ENCODE assay signal across 11 cellular contexts in genomic region chr2:101991731-101992145, GRCh38. TPM values are rescaled to one million over a fixed set of nuclear protein-coding genes. Genes with fewer than 3 reads are reported as not detected.
DNase-seq lines count a peak whose midpoint lies in the region; ATAC-seq and TF ChIP-seq lines count a peak whose summit lies in the region.
"Had no signal": no experiment of that assay in that cellular context is flagged by ENCODE, and none has a peak within 500 bp of the region (broad histone marks: within the 10 kb centered on the region; RNA-seq: fewer than 3 reads in every experiment).

A gene with protein sequence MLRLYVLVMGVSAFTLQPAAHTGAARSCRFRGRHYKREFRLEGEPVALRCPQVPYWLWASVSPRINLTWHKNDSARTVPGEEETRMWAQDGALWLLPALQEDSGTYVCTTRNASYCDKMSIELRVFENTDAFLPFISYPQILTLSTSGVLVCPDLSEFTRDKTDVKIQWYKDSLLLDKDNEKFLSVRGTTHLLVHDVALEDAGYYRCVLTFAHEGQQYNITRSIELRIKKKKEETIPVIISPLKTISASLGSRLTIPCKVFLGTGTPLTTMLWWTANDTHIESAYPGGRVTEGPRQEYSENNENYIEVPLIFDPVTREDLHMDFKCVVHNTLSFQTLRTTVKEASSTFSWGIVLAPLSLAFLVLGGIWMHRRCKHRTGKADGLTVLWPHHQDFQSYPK (plus strand): TSS chr2:101991960. CDS start chr2:102008576, 16,616 bp downstream.

- no peaks in the 10 kb centered on the region for H3K36me3 ChIP-seq in PC-3 (ENCODE audit: low read depth, low read length)

- H3K4me2 ChIP-seq in PC-3 (ENCODE audit: low read length): no peak within 1 kb of the TSS
- H3K4me2 ChIP-seq: KMS-11 had no signal

- no peak for TF ChIP-seq CTCF in PC-3 (conservative IDR thresholded peaks at IDR 0.05; ENCODE audit: low read depth, low read length)

- H3K27ac ChIP-seq in PC-3 (ENCODE audit: low read length): no peak within 1 kb of the TSS
- H3K27ac ChIP-seq: KMS-11 had no signal

- no peaks in the 10 kb centered on the region for H3F3A ChIP-seq in PC-3 (ENCODE audit: low read length, unreplicated experiment)

- H2AFZ ChIP-seq in PC-3 (ENCODE audit: low read length): no peak within 1 kb of the TSS

- POLR2A ChIA-PET in PC-3 (lab: Charles Lee; ENCODE audit: unreplicated experiment): no interaction called here

- no peaks in the 10 kb centered on the region for H4K20me1 ChIP-seq in PC-3 (ENCODE audit: low read length)

- ATAC-seq in PC-3: peak; percentile 53; the same call in 1 of the 2 replicates
- peak; percentile 63 for ATAC-seq in left ventricle myocardium superior
- ATAC-seq in GM21367 (IDR thresholded peaks at IDR 0.05; ENCODE audit: unreplicated experiment): no peak
- no peak for ATAC-seq in HG02798 (IDR thresholded peaks at IDR 0.05; ENCODE audit: poor library complexity, unreplicated experiment)

- no TSS peak for BruUV-seq in PC-3 (replicated peaks; lab: Mats Ljungman, UMichigan)

- H3K27me3 ChIP-seq in PC-3 (ENCODE audit: low read length): no peaks in the 10 kb centered on the region

- intact Hi-C loops in PC-3 (cut with micrococcal nuclease): no loop called here
- intact Hi-C loops in left ventricle myocardium superior (cut with micrococcal nuclease): no loop called here

- H3K4me3 ChIP-seq in PC-3 (ENCODE audit: low read length): no peak within 1 kb of the TSS

- H3K9me2 ChIP-seq in PC-3 (replicated peaks; ENCODE audit: low read length): no peaks in the 10 kb centered on the region

- H3K9ac ChIP-seq in PC-3 (ENCODE audit: low read length): no peak within 1 kb of the TSS
- H3K9ac ChIP-seq: KMS-11 had no signal

- H3K79me2 ChIP-seq in PC-3 (ENCODE audit: low read length): no peaks in the 10 kb centered on the region

- DNase-seq in Daoy (ENCODE audit: low read depth) (peak; percentile 15), PC-3 (peak; percentile 29), left ventricle myocardium superior (peak; percentile 48), pons (ENCODE audit: low spot score) (peak; percentile 14), mucosa of gallbladder (ENCODE audit: low spot score) (no peak), amygdala (lab: John Stamatoyannopoulos, UW) (no peak)
- DNase-seq: NCI-H446 had no signal

- CTCF ChIA-PET in PC-3 (lab: Charles Lee): no interaction called here

- no peaks in the 10 kb centered on the region for H3K9me3 ChIP-seq in PC-3 (ENCODE audit: low read length)

- H3K4me1 ChIP-seq in PC-3 (ENCODE audit: insufficient read depth, low read length): peaks cover 9% of the 10 kb centered on the region

RNA-seq across cellular contexts. Expression of the gene that starts here (rescaled TPM):
- not detected in 2 replicates for total RNA-seq in Daoy (2014; rRNA removed; shearing (Covaris generic))
- total RNA-seq in PC-3 (2014; rRNA removed) (5.6 and 6.0 TPM in 2 replicates), left ventricle myocardium superior (1.4 TPM), mucosa of gallbladder (2.3 TPM)
- total RNA-seq: fibroblast of villous mesenchyme had no signal

Comparison
In these comparisons a context has a peak if more than half of its experiments do, and no peak if none do; other contexts are left out.
1. Peak in DNase-seq in Daoy; RNA of the gene not detected or under 1 TPM.
2. DNase-seq: peak in PC-3 (single experiment), left ventricle myocardium superior (single experiment) and pons (single experiment); none in mucosa of gallbladder (single experiment) and amygdala (0 of 56).
3. ATAC-seq: peak in PC-3 (single experiment) and left ventricle myocardium superior (single experiment); none in GM21367 (single experiment) and HG02798 (single experiment).